Comparison of ENCODE assay signal across 13 cellular contexts in the genomic region with DNA sequence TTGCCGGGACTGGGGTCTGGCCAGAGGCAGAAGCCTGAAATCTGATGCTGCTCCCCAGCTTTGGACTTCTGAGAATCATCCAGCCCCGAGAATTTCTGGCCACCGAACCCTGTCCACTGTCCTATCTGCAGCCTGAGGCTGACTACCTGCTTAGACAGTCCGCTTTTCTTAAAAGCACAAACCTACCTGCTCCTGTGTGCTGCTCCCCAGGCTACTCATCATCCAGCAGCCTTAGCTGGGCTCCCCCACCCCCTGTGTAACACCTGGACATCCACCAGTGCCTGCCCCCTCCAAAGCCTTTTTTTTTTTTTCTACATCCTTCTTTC.
DNase-seq lines count a peak whose midpoint lies in the region; ATAC-seq and TF ChIP-seq lines count a peak whose summit lies in the region.
"Had no signal": no experiment of that assay in that cellular context is flagged by ENCODE, and none has a peak within 500 bp of the region (broad histone marks: within the 10 kb centered on the region; RNA-seq: fewer than 3 reads in every experiment).

No MANE protein-coding gene starts in this region.

- peaks cover 36% of the 10 kb centered on the region for H3K4me1 ChIP-seq in Caco-2
- peaks cover 35% of the 10 kb centered on the region for H3K4me1 ChIP-seq in hepatocyte (ENCODE audit: insufficient read depth)
- H3K4me1 ChIP-seq in psoas muscle: peaks cover 36% of the 10 kb centered on the region

- peak overlapping the region; percentile 94 for H3K27ac Mint-ChIP-seq in Caco-2 (ENCODE audit: unreplicated experiment)

- no peak for TF ChIP-seq CTCF in Caco-2 (IDR thresholded peaks at IDR 0.05; ENCODE audit: insufficient read depth in 1 of 2, low read depth in 1 of 2, low read length in 1 of 2, severe bottlenecking in 1 of 2, unreplicated experiment in 1 of 2)
- TF ChIP-seq CTCF in RWPE1 (conservative IDR thresholded peaks at IDR 0.05; ENCODE audit: low read depth): no peak
- no peak for TF ChIP-seq CTCF in hepatocyte (IDR thresholded peaks at IDR 0.05; ENCODE audit: poor library complexity)
- no peak for TF ChIP-seq CTCF in psoas muscle (IDR thresholded peaks at IDR 0.05)

- no peak for DNase-seq in Caco-2
- DNase-seq in RWPE1 (ENCODE audit: low spot score): no peak
- no peak for DNase-seq in hepatocyte (ENCODE audit: low spot score)
- peak in 1 of 2 donors; percentile 60 for DNase-seq in psoas muscle
- no peak for DNase-seq in NCI-H1436 (lab: John Stamatoyannopoulos, UW)
- no peak for DNase-seq in SKM-1 (lab: John Stamatoyannopoulos, UW; ENCODE audit: unreplicated experiment)
- DNase-seq: DMS 273 treated with DMSO at 0.1 percent for 48 hours, foreskin melanocyte, midbrain, NCI-H524 treated with DMSO at 0.1 percent for 48 hours, SW 1271 had no signal

- no peak overlapping the region for H2AFZ ChIP-seq in hepatocyte

- H3K4me3 ChIP-seq in Caco-2 (ENCODE audit: low read depth, low read length) (no peak overlapping the region), hepatocyte (no peak overlapping the region), psoas muscle (peak overlapping the region; percentile 15)

- H3K27me3 ChIP-seq in Caco-2 (replicated peaks; ENCODE audit: control insufficient read depth, insufficient read depth, low read length): no peaks in the 10 kb centered on the region
- H3K27me3 ChIP-seq in hepatocyte: no peaks in the 10 kb centered on the region
- H3K27me3 ChIP-seq in psoas muscle (ENCODE audit: insufficient read depth in 3 of 3, low read length in 2 of 3): no peaks in the 10 kb centered on the region

- H3K27ac ChIP-seq in RWPE1: peak overlapping the region; percentile 79
- H3K27ac ChIP-seq in hepatocyte: peak overlapping the region; percentile 96
- peak overlapping the region; percentile 95 for H3K27ac ChIP-seq in psoas muscle

- peak overlapping the region; percentile 50 for H3K4me2 ChIP-seq in hepatocyte

- H3K4me3 Mint-ChIP-seq in Caco-2 (ENCODE audit: unreplicated experiment): peak overlapping the region; percentile 27

- H3K9me2 ChIP-seq in hepatocyte (replicated peaks; ENCODE audit: insufficient read depth): no peaks in the 10 kb centered on the region

- ATAC-seq in psoas muscle (peak in 1 of 4 donors; percentile 28), GM21526 (IDR thresholded peaks at IDR 0.05; ENCODE audit: low FRiP score, unreplicated experiment) (no peak), HG02840 (IDR thresholded peaks at IDR 0.05; ENCODE audit: low FRiP score, unreplicated experiment) (no peak)

- peaks cover 10% of the 10 kb centered on the region for H3K9me3 Mint-ChIP-seq in Caco-2 (ENCODE audit: unreplicated experiment)

- no TSS peak for BruUV-seq in Caco-2 (replicated peaks; lab: Mats Ljungman, UMichigan)

- intact Hi-C loops in Caco-2 (cut with micrococcal nuclease; ENCODE audit: unreplicated experiment): loop anchor here (2.0 to 5.0 kb wide), 3 partner anchors 62 to 137 kb away; a partner anchor contains a TSS
- intact Hi-C loops in psoas muscle (cut with DNase I): loop anchor here (5.0 to 10.0 kb wide), 6 partner anchors 68 to 417 kb away; a partner anchor contains a TSS

- H3K27me3 Mint-ChIP-seq in Caco-2 (ENCODE audit: insufficient read depth, unreplicated experiment): no peaks in the 10 kb centered on the region

- WGBS in hepatocyte (ENCODE audit: low lambda C conversion rate, missing lambda C conversion rate): 62% methylated on average over 4 of the region's 4 CpGs
- 24 to 35% (median 28%) methylated on average over 4 of the region's 4 CpGs for WGBS in psoas muscle, 3 donors

- 0 out of 2 replicates have a peak, but pooled peaks cover 3% of the 10 kb centered on the region for H3K9me3 ChIP-seq in Caco-2
- peaks cover 7% of the 10 kb centered on the region for H3K9me3 ChIP-seq in hepatocyte (ENCODE audit: low read depth)
- peaks cover 5% of the 10 kb centered on the region for H3K9me3 ChIP-seq in psoas muscle

- CTCF ChIA-PET in Caco-2 (lab: Charles Lee): no interaction called here
- CTCF ChIA-PET in RWPE1 (lab: Yijun Ruan, JAX): interaction anchor here (0.6 kb wide), 1 partner anchor 416 kb away, joined by 3 read pairs; no protein-coding TSS in a partner anchor

- POLR2A ChIA-PET in Caco-2 (lab: Charles Lee): no interaction called here
- POLR2A ChIA-PET in RWPE1 (lab: Yijun Ruan, JAX; ENCODE audit: low non-redundant PET): no interaction called here

- H3K36me3 ChIP-seq in Caco-2 (ENCODE audit: control insufficient read depth, insufficient read depth, low read length) (no peaks in the 10 kb centered on the region), hepatocyte (replicated peaks; ENCODE audit: insufficient read depth, low read depth) (no peaks in the 10 kb centered on the region), psoas muscle (ENCODE audit: insufficient read depth in 1 of 2, low read depth in 1 of 2) (no peaks in the 10 kb centered on the region)

- no peaks in the 10 kb centered on the region for H4K20me1 ChIP-seq in hepatocyte (ENCODE audit: insufficient read depth, poor library complexity, severe bottlenecking)

- peaks cover 21% of the 10 kb centered on the region for H3K36me3 Mint-ChIP-seq in Caco-2 (ENCODE audit: insufficient read depth, unreplicated experiment)

- no peaks in the 10 kb centered on the region for H3K79me2 ChIP-seq in hepatocyte

- H3K4me1 Mint-ChIP-seq in Caco-2 (ENCODE audit: low read depth, unreplicated experiment): peaks cover 42% of the 10 kb centered on the region
